Comparison of ENCODE assay signal across 1 cellular context in the genomic region with DNA sequence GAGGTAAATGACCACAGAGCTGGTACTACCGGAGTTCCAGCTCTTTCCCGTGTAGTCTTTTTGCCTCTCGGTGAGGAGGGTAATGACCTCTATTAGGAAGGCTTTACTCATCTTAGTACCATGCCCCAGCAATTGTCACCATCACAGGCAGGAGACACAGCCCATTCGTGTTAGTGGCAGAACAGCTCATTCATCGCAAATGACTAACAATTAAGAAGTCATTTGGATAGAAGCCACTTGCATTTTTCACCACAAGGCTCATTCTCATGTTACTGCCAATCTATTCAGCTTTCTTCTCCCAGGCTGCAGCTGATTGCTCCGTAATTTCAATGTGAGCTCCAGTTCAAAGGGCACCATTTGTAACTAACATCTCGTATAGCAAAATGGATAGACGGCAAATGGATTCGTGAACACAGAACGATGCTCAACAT.
TF ChIP-seq lines count a peak whose summit lies in the region.

No MANE protein-coding gene starts in this region.

TF ChIP-seq in SK-N-SH treated with all-trans-retinoic acid at 6 μM for 48 hours, 23 proteins besides CTCF, POLR2A, EP300 and RAD21 (continued from another document):
- TF ChIP-seq, protein P1, sequence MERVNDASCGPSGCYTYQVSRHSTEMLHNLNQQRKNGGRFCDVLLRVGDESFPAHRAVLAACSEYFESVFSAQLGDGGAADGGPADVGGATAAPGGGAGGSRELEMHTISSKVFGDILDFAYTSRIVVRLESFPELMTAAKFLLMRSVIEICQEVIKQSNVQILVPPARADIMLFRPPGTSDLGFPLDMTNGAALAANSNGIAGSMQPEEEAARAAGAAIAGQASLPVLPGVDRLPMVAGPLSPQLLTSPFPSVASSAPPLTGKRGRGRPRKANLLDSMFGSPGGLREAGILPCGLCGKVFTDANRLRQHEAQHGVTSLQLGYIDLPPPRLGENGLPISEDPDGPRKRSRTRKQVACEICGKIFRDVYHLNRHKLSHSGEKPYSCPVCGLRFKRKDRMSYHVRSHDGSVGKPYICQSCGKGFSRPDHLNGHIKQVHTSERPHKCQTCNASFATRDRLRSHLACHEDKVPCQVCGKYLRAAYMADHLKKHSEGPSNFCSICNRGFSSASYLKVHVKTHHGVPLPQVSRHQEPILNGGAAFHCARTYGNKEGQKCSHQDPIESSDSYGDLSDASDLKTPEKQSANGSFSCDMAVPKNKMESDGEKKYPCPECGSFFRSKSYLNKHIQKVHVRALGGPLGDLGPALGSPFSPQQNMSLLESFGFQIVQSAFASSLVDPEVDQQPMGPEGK (CRISPR knock-in tag; IDR thresholded peaks at IDR 0.05; ENCODE audit: borderline replicate concordance) = no peak
- TF ChIP-seq PPARA (CRISPR knock-in tag; IDR thresholded peaks at IDR 0.05; ENCODE audit: borderline replicate concordance) = no peak
